13 cellular contexts compared by ENCODE assay signal in the genomic region with DNA sequence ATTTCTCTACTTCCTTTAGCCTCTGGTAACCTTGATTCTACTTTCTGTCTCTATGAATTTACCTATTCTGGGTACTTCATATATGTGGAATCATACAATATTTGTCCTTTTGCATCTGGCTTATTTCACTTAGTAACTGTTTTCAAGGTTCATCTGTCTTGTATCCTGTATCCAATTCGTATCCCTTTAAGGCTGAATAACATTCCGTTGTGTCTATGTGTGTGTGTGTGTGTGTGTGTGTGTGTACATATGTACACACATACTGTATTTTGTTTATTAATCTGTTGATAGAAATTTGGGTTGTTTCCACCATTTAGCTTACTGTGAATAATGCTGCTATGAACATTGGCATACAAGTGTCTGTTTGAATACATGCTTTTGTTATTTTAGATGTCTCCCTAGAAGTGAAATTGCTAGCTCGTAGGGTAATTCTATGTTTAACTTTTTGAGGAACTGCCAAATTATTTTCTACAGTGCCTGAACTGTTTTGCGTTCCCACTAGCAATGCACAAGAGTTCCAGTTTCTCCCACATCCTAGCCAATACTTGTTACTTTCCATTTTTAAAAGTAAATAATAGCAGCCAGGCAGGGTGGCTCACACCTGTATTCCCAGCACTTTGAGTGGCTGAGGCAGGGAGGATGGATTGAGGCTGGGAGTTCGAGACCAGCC. TPM values are rescaled to one million over a fixed set of nuclear protein-coding genes. Genes with fewer than 3 reads are reported as not detected.
DNase-seq lines count a peak whose midpoint lies in the region; ATAC-seq, FAIRE-seq and TF ChIP-seq lines count a peak whose summit lies in the region.
"Had no signal": no experiment of that assay in that cellular context is flagged by ENCODE, and none has a peak within 500 bp of the region (broad histone marks: within the 10 kb centered on the region; RNA-seq: fewer than 3 reads in every experiment).

No MANE protein-coding gene starts in this region.

- TF ChIP-seq CTCF in chondrocyte (IDR thresholded peaks at IDR 0.05) (no peak), HepG2 (CRISPR knock-in tag; IDR thresholded peaks at IDR 0.05) (no peak), foreskin fibroblast (IDR thresholded peaks at IDR 0.05; ENCODE audit: low read depth, low read length) (no peak), vagina (IDR thresholded peaks at IDR 0.05) (no peak)

- peaks cover 69% of the 10 kb centered on the region for H3K4me1 Mint-ChIP-seq in activated T-cell treated with anti-CD3 and anti-CD28 coated beads, Interleukin-2, amount 50 U/mL, for 24 hours (ENCODE audit: low read depth)
- peaks cover 56% of the 10 kb centered on the region for H3K4me1 Mint-ChIP-seq in chondrocyte (ENCODE audit: low read depth)

- H3K36me3 ChIP-seq in HepG2 (replicated peaks in 1 of 2; ENCODE audit: control insufficient read depth in 1 of 2, insufficient read depth in 2 of 2, low read length in 2 of 2) (peaks cover 0 to 11% of the 10 kb centered on the region in 2 experiments; a peak in 2 of 5 replicates), stomach smooth muscle (ENCODE audit: control insufficient read depth in 2 of 2, insufficient read depth in 2 of 2, low read length in 2 of 2) (peaks cover 0 to 2% of the 10 kb centered on the region in 2 donors), vagina (peaks cover 0 to 3% of the 10 kb centered on the region in 2 donors)

- in situ Hi-C loops in HepG2 (cut with HindIII; ENCODE audit: extremely low pct_ligation_motif_present, low pct_unique_long_range_greater_than_20kb): no loop called here

- POLR2A ChIA-PET in HepG2 (lab: Yijun Ruan, JAX): no interaction called here

- H3K9ac ChIP-seq in HepG2 (ENCODE audit: insufficient read depth, low read depth, low read length) (no peak overlapping the region), stomach smooth muscle (ENCODE audit: low read length in 2 of 2) (no peak overlapping the region)
- H3K9ac ChIP-seq: KMS-11 had no signal

- H2AFZ ChIP-seq in HepG2 (ENCODE audit: low read length): no peak overlapping the region

- TF ChIP-seq EP300 in HepG2 (IDR thresholded peaks at IDR 0.05; ENCODE audit: low read depth in 2 of 2, low read length in 2 of 2) (no peak), HepG2 (CRISPR knock-in tag; IDR thresholded peaks at IDR 0.05; ENCODE audit: borderline replicate concordance) (no peak)

- H3K4me1 ChIP-seq in HepG2 (ENCODE audit: insufficient read depth, low read length): peaks cover 7% of the 10 kb centered on the region; the same call in 1 of the 2 replicates
- peaks cover 5% of the 10 kb centered on the region for H3K4me1 ChIP-seq in stomach smooth muscle (ENCODE audit: control insufficient read depth, insufficient read depth, low read length)
- H3K4me1 ChIP-seq in vagina: peaks cover 60% of the 10 kb centered on the region

- no peak overlapping the region for H3K4me2 ChIP-seq in HepG2 (ENCODE audit: low read depth, low read length)
- H3K4me2 ChIP-seq: KMS-11 had no signal

- no peak for TF ChIP-seq RAD21 in HepG2 (CRISPR knock-in tag; IDR thresholded peaks at IDR 0.05)

- TF ChIP-seq POLR2A in HepG2 (IDR thresholded peaks at IDR 0.05; ENCODE audit: insufficient read depth in 1 of 2, low read depth in 2 of 2, low read length in 2 of 2) (no peak), vagina (IDR thresholded peaks at IDR 0.05) (no peak)

- H3K4me3 ChIP-seq in HepG2 (replicated peaks in 1 of 3; ENCODE audit: insufficient read depth in 1 of 3, low read depth in 2 of 3, low read length in 3 of 3) (no peak overlapping the region), stomach smooth muscle (ENCODE audit: low read length in 2 of 2) (peak overlapping the region in 1 of 2 donors; percentile 30), foreskin fibroblast (ENCODE audit: low read depth in 1 of 2, low read length in 2 of 2) (no peak overlapping the region), vagina (no peak overlapping the region)
- H3K4me3 ChIP-seq: upper lobe of right lung had no signal

- H3K27me3 ChIP-seq in HepG2 (ENCODE audit: control insufficient read depth in 1 of 2, insufficient read depth in 2 of 2, low read length in 2 of 2): no peaks in the 10 kb centered on the region
- no peaks in the 10 kb centered on the region for H3K27me3 ChIP-seq in stomach smooth muscle (ENCODE audit: control insufficient read depth in 1 of 2, insufficient read depth in 2 of 2, low read length in 2 of 2)
- no peaks in the 10 kb centered on the region for H3K27me3 ChIP-seq in vagina
- H3K27me3 ChIP-seq: upper lobe of right lung had no signal

- no peaks in the 10 kb centered on the region for H3K9me3 Mint-ChIP-seq in activated T-cell treated with anti-CD3 and anti-CD28 coated beads, Interleukin-2, amount 50 U/mL, for 24 hours
- H3K9me3 Mint-ChIP-seq in chondrocyte (ENCODE audit: low read depth): peaks cover 5% of the 10 kb centered on the region

- 98% methylated on average over 5 of the region's 5 CpGs for WGBS in HepG2 (ENCODE audit: low lambda C conversion rate)

- no peaks in the 10 kb centered on the region for H3K9me3 ChIP-seq in HepG2 (ENCODE audit: low read length)
- no peaks in the 10 kb centered on the region for H3K9me3 ChIP-seq in stomach smooth muscle (ENCODE audit: control insufficient read depth in 2 of 2, low read length in 2 of 2)
- H3K9me3 ChIP-seq in vagina: no peaks in the 10 kb centered on the region
- H3K9me3 ChIP-seq: upper lobe of right lung had no signal

- peak; percentile 30 for FAIRE-seq in HepG2 (lab: Jason Lieb, UNC)
- FAIRE-seq: small intestine had no signal

- no peaks in the 10 kb centered on the region for H3K27me3 Mint-ChIP-seq in activated T-cell treated with anti-CD3 and anti-CD28 coated beads, Interleukin-2, amount 50 U/mL, for 24 hours
- H3K27me3 Mint-ChIP-seq in chondrocyte (ENCODE audit: low read depth): no peaks in the 10 kb centered on the region

- H3K27ac Mint-ChIP-seq in activated T-cell treated with anti-CD3 and anti-CD28 coated beads, Interleukin-2, amount 50 U/mL, for 24 hours: peak overlapping the region; percentile 51
- H3K27ac Mint-ChIP-seq in chondrocyte (ENCODE audit: unreplicated experiment): peak overlapping the region; percentile 12

- DNase-seq in activated T-cell treated with anti-CD3 and anti-CD28 coated beads, Interleukin-2, amount 50 U/mL, for 24 hours: no peak
- DNase-seq in activated T-cell treated with anti-CD3 and anti-CD28 coated beads, Interleukin-2, amount 50 U/mL, for 1 hour: no peak
- DNase-seq in chondrocyte (ENCODE audit: low spot score): no peak
- no peak for DNase-seq in HepG2 (ENCODE audit: low spot score)
- no peak for DNase-seq in foreskin fibroblast
- no peak for DNase-seq in vagina (ENCODE audit: extremely low spot score in 2 of 2)
- DNase-seq: activated CD4-positive, alpha-beta T cell treated with anti-CD3 and anti-CD28 coated beads for 48 hours; DMS53; small intestine; upper lobe of right lung had no signal

- H3K79me2 ChIP-seq in HepG2 (ENCODE audit: insufficient read depth, low read length): peaks cover 89% of the 10 kb centered on the region

- H4K20me1 ChIP-seq in HepG2 (ENCODE audit: insufficient read depth, low read length): peaks cover 13% of the 10 kb centered on the region

- no peak overlapping the region for H3K27ac ChIP-seq in HepG2 (ENCODE audit: extremely low read length, insufficient read depth, low read length)
- H3K27ac ChIP-seq in stomach smooth muscle (ENCODE audit: low read length): peak overlapping the region; percentile 42
- no peak overlapping the region for H3K27ac ChIP-seq in vagina
- H3K27ac ChIP-seq: KMS-11, upper lobe of right lung had no signal

- no peak for ATAC-seq in HepG2
- no peak for ATAC-seq in HG03039 (IDR thresholded peaks at IDR 0.05; ENCODE audit: unreplicated experiment)
- ATAC-seq: upper lobe of right lung had no signal

- CTCF ChIA-PET in HepG2 (lab: Yijun Ruan, JAX; ENCODE audit: low intra/inter-chr PET ratio, low total read pairs): no interaction called here

- H3K4me3 Mint-ChIP-seq in activated T-cell treated with anti-CD3 and anti-CD28 coated beads, Interleukin-2, amount 50 U/mL, for 24 hours: no peak overlapping the region
- no peak overlapping the region for H3K4me3 Mint-ChIP-seq in chondrocyte (ENCODE audit: unreplicated experiment)

- H3K36me3 Mint-ChIP-seq in activated T-cell treated with anti-CD3 and anti-CD28 coated beads, Interleukin-2, amount 50 U/mL, for 24 hours (ENCODE audit: low read depth): peaks cover 57% of the 10 kb centered on the region
- H3K36me3 Mint-ChIP-seq in chondrocyte (ENCODE audit: low read depth): no peaks in the 10 kb centered on the region

- intact Hi-C loops in HepG2 (cut with micrococcal nuclease; ENCODE audit: unreplicated experiment): no loop called here
- intact Hi-C loops in vagina (cut with DNase I): no loop called here

- BruUV-seq in HepG2 (replicated peaks; lab: Mats Ljungman, UMichigan): no TSS peak

TF ChIP-seq in HepG2, 621 proteins besides CTCF, POLR2A, EP300 and RAD21 (continues in another document):
- TF ChIP-seq KMT2B (CRISPR knock-in tag; IDR thresholded peaks at IDR 0.05): no peak

RNA-seq across cellular contexts. Expression of a gene that starts 17.7 kb away (rescaled TPM):
- total RNA-seq in chondrocyte (82.1 to 96.3 TPM (median 83.6 TPM) in 3 replicates), HepG2 (2016; rRNA removed; fragmentation: Illumina TruSeq; extraction: Trizol) (45.2 and 50.1 TPM in 2 replicates), vagina (78.8 TPM)
- total RNA-seq in HepG2 (2016; cell fraction: cytosol; rRNA removed; fragmentation: Illumina TruSeq; extraction: Trizol; ENCODE audit: low read depth): 43.4 and 52.1 TPM in 2 replicates
- total RNA-seq in HepG2 (2016; cell fraction: insoluble cytoplasmic fraction; rRNA removed; fragmentation: Illumina TruSeq; extraction: Trizol): 46.6 and 50.2 TPM in 2 replicates
- 44.9 and 52.8 TPM in 2 replicates for total RNA-seq in HepG2 (2016; cell fraction: membrane; rRNA removed; fragmentation: Illumina TruSeq; extraction: Trizol)
- 88.3 and 90.7 TPM in 2 replicates for total RNA-seq in HepG2 (2016; cell fraction: nucleus; rRNA removed; fragmentation: Illumina TruSeq; extraction: Trizol)
- 19.1 and 21.9 TPM in 2 replicates for polyA plus RNA-seq in HepG2 (2011; rRNA removed)
- 6.0 and 9.0 TPM in 2 replicates for polyA plus RNA-seq in HepG2 (2011; cell fraction: cytosol; rRNA removed)
- 22.1 and 28.2 TPM in 2 replicates for polyA plus RNA-seq in HepG2 (2011; cell fraction: nucleus; rRNA removed)
- polyA plus RNA-seq in HepG2 (2012): 30.3 and 36.0 TPM in 2 replicates
- polyA plus RNA-seq in HepG2 (2016; cell fraction: cytosol; fragmentation: Illumina TruSeq; extraction: Trizol; ENCODE audit: low read depth): 1.9 and 2.2 TPM in 2 replicates
- 46.2 and 47.6 TPM in 2 replicates for polyA plus RNA-seq in HepG2 (2016; cell fraction: insoluble cytoplasmic fraction; fragmentation: Illumina TruSeq; extraction: Trizol; ENCODE audit: low read depth)
- polyA plus RNA-seq in HepG2 (2016; cell fraction: membrane; fragmentation: Illumina TruSeq; extraction: Trizol; ENCODE audit: low read depth): 7.1 and 7.5 TPM in 2 replicates
- polyA plus RNA-seq in HepG2 (2016; cell fraction: nucleus; fragmentation: Illumina TruSeq; extraction: Trizol; ENCODE audit: insufficient read depth, low read depth): 113 and 116 TPM in 2 replicates
- polyA minus RNA-seq in HepG2 (2011; rRNA and poly(A)+ RNA removed; ENCODE audit: low replicate concordance): 7.6 and 10.3 TPM in 2 replicates
- polyA minus RNA-seq in HepG2 (2011; cell fraction: cytosol; rRNA and poly(A)+ RNA removed): 25.9 and 29.5 TPM in 2 replicates
- 153 and 155 TPM in 2 replicates for polyA minus RNA-seq in HepG2 (2011; cell fraction: nucleus; rRNA and poly(A)+ RNA removed)
